In the genomic region with DNA sequence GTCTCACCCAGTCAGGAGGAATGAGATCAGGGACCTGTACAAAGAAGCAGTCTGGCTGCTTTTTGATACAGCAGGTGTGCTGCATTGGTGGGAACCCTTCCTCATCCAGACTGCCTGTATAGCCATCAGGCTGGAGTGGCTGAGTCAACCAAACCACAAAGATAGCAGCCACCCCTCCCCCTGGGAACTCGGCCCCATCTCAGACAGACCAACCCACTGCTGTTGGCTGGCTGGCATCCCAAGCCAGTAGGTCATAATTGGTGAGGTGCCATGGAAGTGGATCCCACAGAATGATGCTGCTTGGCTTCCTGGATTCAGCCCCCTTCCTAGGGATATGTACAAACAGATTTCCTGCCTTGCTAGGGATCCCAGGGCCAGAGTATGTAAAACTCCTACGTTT, we compare ENCODE assay signal across 13 cellular contexts.
A peak's percentile ranks its signal among the peaks of the same experiment; 100 is the strongest.
DNase-seq lines count a peak whose midpoint lies in the region; ATAC-seq, FAIRE-seq and TF ChIP-seq lines count a peak whose summit lies in the region.
"Had no signal": no experiment of that assay in that cellular context is flagged by ENCODE, and none has a peak within 500 bp of the region (broad histone marks: within the 10 kb centered on the region; RNA-seq: fewer than 3 reads in every experiment).

No MANE protein-coding gene starts in this region.

- BruUV-seq in IMR-90 (replicated peaks; lab: Mats Ljungman, UMichigan), result no TSS peak

- H3K14ac ChIP-seq in IMR-90 (replicated peaks; ENCODE audit: low read depth, low read length), result no peak overlapping the region

- no peak overlapping the region for H2AK9ac ChIP-seq in IMR-90 (replicated peaks; ENCODE audit: low read depth, low read length, poor library complexity)

- TF ChIP-seq CTCF in IMR-90 (conservative IDR thresholded peaks at IDR 0.05; ENCODE audit: low read depth, low read length), result no peak
- no peak for TF ChIP-seq CTCF in bronchial epithelial cell (IDR thresholded peaks at IDR 0.05; ENCODE audit: insufficient read depth, low read length, severe bottlenecking)
- no peak for TF ChIP-seq CTCF in left lung (IDR thresholded peaks at IDR 0.05)
- TF ChIP-seq CTCF in Peyer's patch (IDR thresholded peaks at IDR 0.05), result no peak

- no peak overlapping the region for H3K23ac ChIP-seq in IMR-90 (ENCODE audit: low read depth, low read length)

- CTCF ChIA-PET in IMR-90 (lab: Yijun Ruan, JAX), result no interaction called here

- TF ChIP-seq POLR2A in IMR-90 (IDR thresholded peaks at IDR 0.05; ENCODE audit: low read depth, low read length) (no peak), Peyer's patch (IDR thresholded peaks at IDR 0.05) (no peak)

- WGBS in IMR-90 (ENCODE audit: extremely low coverage in 2 of 2, insufficient read length in 1 of 2), 2 experiments, result no CpG with 5 or more reads among the region's 2 CpGs

- H3K4ac ChIP-seq in IMR-90 (ENCODE audit: low read depth, low read length), result no peak overlapping the region

- in situ Hi-C loops in Caki2 (cut with HindIII; ENCODE audit: low pct_unique_long_range_greater_than_20kb, low sequenced_read_pairs) (no loop called here), IMR-90 (cut with MboI; ENCODE audit: low sequenced_read_pairs) (no loop called here)

- no peak overlapping the region for H2AFZ ChIP-seq in IMR-90 (replicated peaks; ENCODE audit: low read length, poor library complexity)

- DNase-seq in Caki2 (ENCODE audit: low read depth) (peak; percentile 6), IMR-90 (peak; percentile 96), bronchial epithelial cell (ENCODE audit: low read depth) (peak; percentile 73), left lung (peak in 1 of 2 donors; percentile 34), CD1c-positive myeloid dendritic cell (ENCODE audit: extremely low spot score) (no peak), Peyer's patch (no peak), HuH-7.5 (ENCODE audit: low spot score) (no peak)
- DNase-seq: activated T-cell treated with anti-CD3 and anti-CD28 coated beads, Interleukin-2, amount 50 U/mL, for 4 hours; gastrocnemius medialis; NCI-H146; pancreas had no signal

- no peak for TF ChIP-seq RAD21 in IMR-90 (IDR thresholded peaks at IDR 0.05; ENCODE audit: low read length)

- POLR2A ChIA-PET in IMR-90 (lab: Charles Lee; ENCODE audit: unreplicated experiment), result no interaction called here

- H3K9me1 ChIP-seq in IMR-90 (ENCODE audit: insufficient read depth, low read length), result peaks cover 7% of the 10 kb centered on the region

- no peak overlapping the region for H2AK5ac ChIP-seq in IMR-90 (ENCODE audit: low read depth, low read length)

- no peak overlapping the region for H2BK5ac ChIP-seq in IMR-90 (ENCODE audit: low read depth, low read length, poor library complexity, severe bottlenecking)

- no peak overlapping the region for H3K27ac ChIP-seq in IMR-90 (ENCODE audit: insufficient read depth, low read length)
- no peak overlapping the region for H3K27ac ChIP-seq in left lung
- no peak overlapping the region for H3K27ac ChIP-seq in Peyer's patch
- H3K27ac ChIP-seq: gastrocnemius medialis, pancreas, suprapubic skin had no signal

- no peak overlapping the region for H2BK20ac ChIP-seq in IMR-90 (ENCODE audit: low read depth, low read length)

- no peak overlapping the region for H4K91ac ChIP-seq in IMR-90 (ENCODE audit: insufficient read depth, low read depth, low read length)

- H3K36me3 ChIP-seq in IMR-90 (ENCODE audit: control insufficient read depth, insufficient read depth, low read length) (peaks cover 14% of the 10 kb centered on the region), bronchial epithelial cell (ENCODE audit: control insufficient read depth, insufficient read depth, low read length) (peaks cover 3% of the 10 kb centered on the region), left lung (peaks cover 0 to 43% of the 10 kb centered on the region in 2 donors), Peyer's patch (peaks cover 0 to 30% (median 0%) of the 10 kb centered on the region in 3 donors)

- FAIRE-seq in bronchial epithelial cell (lab: Jason Lieb, UNC), result no peak
- FAIRE-seq: pancreas had no signal

- H3K4me3 ChIP-seq in IMR-90 (ENCODE audit: insufficient read depth, low read depth, low read length) (no peak overlapping the region), bronchial epithelial cell (ENCODE audit: low read depth, low read length) (no peak overlapping the region), left lung (no peak overlapping the region), Peyer's patch (no peak overlapping the region)
- H3K4me3 ChIP-seq: gastrocnemius medialis, pancreas, suprapubic skin had no signal

- ATAC-seq in IMR-90 (ENCODE audit: low read depth) (peak; percentile 98), left lung (peak; percentile 80), HG02970 (IDR thresholded peaks at IDR 0.05; ENCODE audit: low FRiP score, unreplicated experiment) (no peak)
- ATAC-seq: gastrocnemius medialis had no signal

- H2BK120ac ChIP-seq in IMR-90 (ENCODE audit: low read depth, low read length), result no peak overlapping the region

- H3K9me3 ChIP-seq in IMR-90 (ENCODE audit: control insufficient read depth, insufficient read depth, low read length) (peaks cover 2% of the 10 kb centered on the region; the same call in 1 of the 2 replicates), left lung (peaks cover 0 to 3% of the 10 kb centered on the region in 2 donors), Peyer's patch (no peaks in the 10 kb centered on the region)
- H3K9me3 ChIP-seq: gastrocnemius medialis, pancreas, suprapubic skin had no signal

- no peak overlapping the region for H3K4me2 ChIP-seq in IMR-90 (ENCODE audit: low read depth, low read length)

- H2BK15ac ChIP-seq in IMR-90 (ENCODE audit: low read depth, low read length), result no peak overlapping the region

- no peak overlapping the region for H3K56ac ChIP-seq in IMR-90 (ENCODE audit: extremely low read depth, insufficient read depth, low read length)

- no peak overlapping the region for H3K9ac ChIP-seq in IMR-90 (ENCODE audit: low read depth, low read length)

- H4K20me1 ChIP-seq in IMR-90 (ENCODE audit: insufficient read depth, low read length), result no peaks in the 10 kb centered on the region; the same call in 1 of the 2 replicates

- H3K79me1 ChIP-seq in IMR-90 (ENCODE audit: low read depth in 1 of 2, low read length in 2 of 2), result peaks cover 3 to 19% of the 10 kb centered on the region in 2 experiments; a peak in 3 of 4 replicates

- dilution Hi-C loops in IMR-90 (cut with HindIII; ENCODE audit: low sequenced_read_pairs, unreplicated experiment), result no loop called here

- no peaks in the 10 kb centered on the region for H3K27me3 ChIP-seq in IMR-90 (ENCODE audit: control insufficient read depth, insufficient read depth, low read length)
- no peaks in the 10 kb centered on the region for H3K27me3 ChIP-seq in bronchial epithelial cell (ENCODE audit: control insufficient read depth, insufficient read depth, low read length)
- H3K27me3 ChIP-seq in left lung, result no peaks in the 10 kb centered on the region
- H3K27me3 ChIP-seq in Peyer's patch, result no peaks in the 10 kb centered on the region
- H3K27me3 ChIP-seq: gastrocnemius medialis, pancreas, suprapubic skin had no signal

- H3K18ac ChIP-seq in IMR-90 (ENCODE audit: low read depth, low read length), result no peak overlapping the region

- no peak overlapping the region for H4K5ac ChIP-seq in IMR-90 (ENCODE audit: low read depth, low read length)

- H4K8ac ChIP-seq in IMR-90 (ENCODE audit: low read depth in 2 of 2, low read length in 2 of 2), result no peak overlapping the region

- H3K4me1 ChIP-seq in IMR-90 (ENCODE audit: control insufficient read depth, insufficient read depth, low read length) (peaks cover 5% of the 10 kb centered on the region; the same call in 1 of the 2 replicates), left lung (no peaks in the 10 kb centered on the region), Peyer's patch (no peaks in the 10 kb centered on the region)
- H3K4me1 ChIP-seq: gastrocnemius medialis, pancreas, suprapubic skin had no signal

- intact Hi-C loops in IMR-90 (cut with micrococcal nuclease), result no loop called here
- intact Hi-C loops in left lung (cut with DNase I), result no loop called here

TF ChIP-seq in IMR-90, 13 proteins besides CTCF, POLR2A, EP300 and RAD21:
- TF ChIP-seq NFE2L2 (IDR thresholded peaks at IDR 0.05; ENCODE audit: low read depth, low read length) (no peak), CEBPB (IDR thresholded peaks at IDR 0.05; ENCODE audit: low read depth, low read length) (no peak), MAZ (IDR thresholded peaks at IDR 0.05; ENCODE audit: borderline replicate concordance, low read depth, low read length) (peak; percentile 64; the same call in 1 of the 2 replicates), MXI1 (IDR thresholded peaks at IDR 0.05; ENCODE audit: borderline replicate concordance, low read depth, low read length) (no peak), FOS (IDR thresholded peaks at IDR 0.05; ENCODE audit: low read depth, low read length) (0 out of 2 replicates have a peak, but pooled peaks have one; percentile 22), RCOR1 (IDR thresholded peaks at IDR 0.05; ENCODE audit: insufficient replicate concordance, low read length) (peak; percentile 73)
- TF ChIP-seq, protein P1, sequence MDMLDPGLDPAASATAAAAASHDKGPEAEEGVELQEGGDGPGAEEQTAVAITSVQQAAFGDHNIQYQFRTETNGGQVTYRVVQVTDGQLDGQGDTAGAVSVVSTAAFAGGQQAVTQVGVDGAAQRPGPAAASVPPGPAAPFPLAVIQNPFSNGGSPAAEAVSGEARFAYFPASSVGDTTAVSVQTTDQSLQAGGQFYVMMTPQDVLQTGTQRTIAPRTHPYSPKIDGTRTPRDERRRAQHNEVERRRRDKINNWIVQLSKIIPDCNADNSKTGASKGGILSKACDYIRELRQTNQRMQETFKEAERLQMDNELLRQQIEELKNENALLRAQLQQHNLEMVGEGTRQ (IDR thresholded peaks at IDR 0.05; ENCODE audit: low read depth, low read length), result no peak

Comparison
In these comparisons a context has a peak if more than half of its experiments do, and no peak if none do; other contexts are left out.
1. DNase-seq: peak in Caki2 (single experiment), IMR-90 (single experiment) and bronchial epithelial cell (single experiment); none in CD1c-positive myeloid dendritic cell (single experiment), Peyer's patch (0 of 3) and HuH-7.5 (single experiment).